Comparison of ENCODE assay signal across 11 cellular contexts in genomic region chr14:24679248-24680085, GRCh38. TPM values are rescaled to one million over a fixed set of nuclear protein-coding genes. Genes with fewer than 3 reads are reported as not detected.
DNase-seq lines count a peak whose midpoint lies in the region; ATAC-seq and TF ChIP-seq lines count a peak whose summit lies in the region.
"Had no signal": no experiment of that assay in that cellular context is flagged by ENCODE, and none has a peak within 500 bp of the region (broad histone marks: within the 10 kb centered on the region; RNA-seq: fewer than 3 reads in every experiment).

No MANE protein-coding gene starts in this region.

- CTCF ChIA-PET in activated CD8-positive, alpha-beta T cell treated with anti-CD3 and anti-CD28 coated beads for 36 hours (lab: Charles Lee), result interaction anchor here (0.6 to 5.0 kb wide), 18 partner anchors 9 to 196 kb away, joined by 3 to 87 read pairs (median 4); partner anchors contain the start of genes GZMB and GZMH

- DNase-seq in GM13977 (ENCODE audit: low spot score) (no peak), lower lobe of right lung (no peak), G401 (ENCODE audit: low spot score) (no peak), SIG-M5 (lab: John Stamatoyannopoulos, UW) (no peak)
- DNase-seq in activated CD8-positive, alpha-beta T cell treated with anti-CD3 and anti-CD28 coated beads for 36 hours, result peak; percentile 25
- no peak for DNase-seq in activated CD4-positive, CD25-positive, alpha-beta regulatory T cell (lab: John Stamatoyannopoulos, UW)

- H3K9ac ChIP-seq in BLaER1 treated with 17β-estradiol and CSF1 and Interleukin-3, amounts not matched to agents 10 nM and 100 nM, result no peak overlapping the region

- H3K4me3 ChIP-seq in BLaER1 treated with 17β-estradiol and CSF1 and Interleukin-3, amounts not matched to agents 10 nM and 100 nM, result no peak overlapping the region
- peak overlapping the region; percentile 18 for H3K4me3 ChIP-seq in lower lobe of right lung

- ATAC-seq in activated CD8-positive, alpha-beta T cell treated with anti-CD3 and anti-CD28 coated beads for 36 hours, result peak; percentile 50
- ATAC-seq in lower lobe of right lung (peak in 1 of 2 donors; percentile 31), HG02798 (IDR thresholded peaks at IDR 0.05; ENCODE audit: poor library complexity, unreplicated experiment) (no peak)

- H4K20me1 ChIP-seq in BLaER1 treated with 17β-estradiol and CSF1 and Interleukin-3, amounts not matched to agents 10 nM and 100 nM, result no peaks in the 10 kb centered on the region

- H3K4me2 ChIP-seq in BLaER1 treated with 17β-estradiol and CSF1 and Interleukin-3, amounts not matched to agents 10 nM and 100 nM, result peak overlapping the region in 6 of 11 experiments; percentile 0 to 72 (median 33); a peak in 8 of 22 replicates

- H3K9me3 ChIP-seq in BLaER1 treated with 17β-estradiol and CSF1 and Interleukin-3, amounts not matched to agents 10 nM and 100 nM (replicated peaks in 1 of 11), result no peaks in the 10 kb centered on the region
- no peaks in the 10 kb centered on the region for H3K9me3 ChIP-seq in lower lobe of right lung
- H3K9me3 ChIP-seq: suprapubic skin had no signal

- H3K27me3 Mint-ChIP-seq in activated CD8-positive, alpha-beta T cell treated with anti-CD3 and anti-CD28 coated beads for 36 hours, result no peaks in the 10 kb centered on the region

- intact Hi-C loops in activated CD8-positive, alpha-beta T cell treated with anti-CD3 and anti-CD28 coated beads for 36 hours (cut with micrococcal nuclease), result loop anchor here (2.0 kb wide), 2 partner anchors 13 to 75 kb away; no protein-coding TSS in a partner anchor
- intact Hi-C loops in lower lobe of right lung (cut with DNase I), result no loop called here

- no peaks in the 10 kb centered on the region for H3K27me3 ChIP-seq in BLaER1 treated with 17β-estradiol and CSF1 and Interleukin-3, amounts not matched to agents 10 nM and 100 nM
- no peaks in the 10 kb centered on the region for H3K27me3 ChIP-seq in lower lobe of right lung (ENCODE audit: low read depth)
- H3K27me3 ChIP-seq: suprapubic skin had no signal

- peak overlapping the region; percentile 81 for H3K4me3 Mint-ChIP-seq in activated CD8-positive, alpha-beta T cell treated with anti-CD3 and anti-CD28 coated beads for 36 hours

- POLR2A ChIA-PET in activated CD8-positive, alpha-beta T cell treated with anti-CD3 and anti-CD28 coated beads for 36 hours (lab: Charles Lee), result interaction anchor here (0.7 to 1.9 kb wide), 3 partner anchors 25 to 48 kb away, joined by 3 to 7 read pairs (median 3); partner anchors contain the start of gene GZMB

- peaks cover 14% of the 10 kb centered on the region for H3K36me3 Mint-ChIP-seq in activated CD8-positive, alpha-beta T cell treated with anti-CD3 and anti-CD28 coated beads for 36 hours (ENCODE audit: low read depth)

- peaks cover 14 to 43% (median 37%) of the 10 kb centered on the region in 10 experiments for H3K4me1 ChIP-seq in BLaER1 treated with 17β-estradiol and CSF1 and Interleukin-3, amounts not matched to agents 10 nM and 100 nM
- peaks cover 11% of the 10 kb centered on the region for H3K4me1 ChIP-seq in lower lobe of right lung

- H3K9me3 Mint-ChIP-seq in activated CD8-positive, alpha-beta T cell treated with anti-CD3 and anti-CD28 coated beads for 36 hours, result peaks cover 9% of the 10 kb centered on the region

- H3K36me3 ChIP-seq in BLaER1 treated with 17β-estradiol and CSF1 and Interleukin-3, amounts not matched to agents 10 nM and 100 nM, result no peaks in the 10 kb centered on the region
- no peaks in the 10 kb centered on the region for H3K36me3 ChIP-seq in lower lobe of right lung
- H3K36me3 ChIP-seq: suprapubic skin had no signal

- TF ChIP-seq CTCF in GM13977 (IDR thresholded peaks at IDR 0.05; ENCODE audit: extremely low read depth, insufficient read depth, missing control alignments), result peak; percentile 16
- TF ChIP-seq CTCF in activated CD8-positive, alpha-beta T cell treated with anti-CD3 and anti-CD28 coated beads for 36 hours (IDR thresholded peaks at IDR 0.05), result peak; percentile 70
- no peak for TF ChIP-seq CTCF in lower lobe of right lung (IDR thresholded peaks at IDR 0.05)

- peaks cover 59% of the 10 kb centered on the region for H3K4me1 Mint-ChIP-seq in activated CD8-positive, alpha-beta T cell treated with anti-CD3 and anti-CD28 coated beads for 36 hours (ENCODE audit: low read depth)

- peak overlapping the region; percentile 74 for H3K27ac Mint-ChIP-seq in activated CD8-positive, alpha-beta T cell treated with anti-CD3 and anti-CD28 coated beads for 36 hours

- in situ Hi-C loops in GM13977 (cut with MboI; ENCODE audit: low pct_unique_long_range_greater_than_20kb, low sequenced_read_pairs, unreplicated experiment), result loop anchor here (10.0 to 25.0 kb wide), 2 partner anchors 75 to 217 kb away; partner anchors contain the start of gene GZMH
- in situ Hi-C loops in G401 (cut with HindIII; ENCODE audit: low sequenced_read_pairs), result no loop called here

- H3K27ac ChIP-seq in BLaER1 treated with 17β-estradiol and CSF1 and Interleukin-3, amounts not matched to agents 10 nM and 100 nM, result no peak overlapping the region
- no peak overlapping the region for H3K27ac ChIP-seq in lower lobe of right lung
- H3K27ac ChIP-seq: suprapubic skin had no signal

RNA-seq across cellular contexts. Expression of gene GZMB, which starts 45.5 kb away (rescaled TPM):
- total RNA-seq in activated CD8-positive, alpha-beta T cell treated with anti-CD3 and anti-CD28 coated beads for 36 hours, result 1,000 to 10,000 TPM; 1,751 to 1,779 TPM
- total RNA-seq in lower lobe of right lung, result 7.6 TPM
- not detected in 2 replicates for total RNA-seq in G401 (2014; rRNA removed; shearing (Covaris generic))
- total RNA-seq: cerebellum, RPMI7951 had no signal

Comparison
In these comparisons a context has a peak if more than half of its experiments do, and no peak if none do; other contexts are left out.
1. RNA of gene GZMB, which starts 45.5 kb away (total RNA-seq): 1,751 to 1,779 TPM in activated CD8-positive, alpha-beta T cell treated with anti-CD3 and anti-CD28 coated beads for 36 hours; 7.6 TPM in lower lobe of right lung (single experiment) and not detected in G401; every median in the first group is over 100 times any median in the second.